ENCODE assay signal across 1 cellular context in the genomic region with DNA sequence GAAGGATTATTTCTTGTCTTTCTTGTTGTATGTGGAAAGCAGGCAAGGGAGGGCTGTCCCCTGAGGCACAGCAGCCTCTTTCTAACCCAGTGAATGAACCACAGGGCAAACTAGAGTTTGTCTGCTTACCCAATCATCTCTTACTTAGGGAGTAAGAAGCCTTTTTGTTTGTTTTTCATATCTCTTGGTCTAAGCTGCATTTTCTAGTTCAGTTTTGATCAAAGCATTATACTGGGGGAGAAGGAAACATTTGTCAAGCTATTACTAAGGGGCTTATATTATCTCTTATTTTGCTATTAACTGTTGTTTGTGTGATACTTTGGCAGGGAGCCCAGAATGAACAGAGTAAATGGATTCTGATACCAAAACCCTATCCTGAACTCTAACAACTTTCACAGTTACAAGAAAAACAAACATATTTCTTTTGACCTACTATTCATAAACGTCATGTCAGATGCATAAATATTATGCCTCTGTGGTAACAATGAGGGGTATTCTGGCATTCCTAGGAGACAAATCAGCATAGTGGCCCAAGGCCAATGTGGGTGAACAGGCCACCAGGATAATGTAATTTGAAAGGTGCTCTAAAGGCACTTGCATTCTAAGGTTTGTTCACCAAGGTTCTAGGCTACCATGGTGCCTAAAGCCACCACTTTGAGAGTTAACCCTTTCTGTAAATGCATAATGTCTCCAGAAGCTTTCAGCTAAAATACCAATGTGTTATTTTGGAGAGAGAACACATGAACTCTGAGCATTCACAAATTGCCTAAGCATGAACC.
TF ChIP-seq lines count a peak whose summit lies in the region.

No MANE protein-coding gene starts in this region.

TF ChIP-seq in SK-N-SH treated with all-trans-retinoic acid at 6 μM for 48 hours, 23 proteins besides CTCF, POLR2A, EP300 and RAD21 (continued from another document):
- no peak for TF ChIP-seq OSR1 (CRISPR knock-in tag; IDR thresholded peaks at IDR 0.05)
